Comparison of ENCODE assay signal across 2 cellular contexts in the genomic region with DNA sequence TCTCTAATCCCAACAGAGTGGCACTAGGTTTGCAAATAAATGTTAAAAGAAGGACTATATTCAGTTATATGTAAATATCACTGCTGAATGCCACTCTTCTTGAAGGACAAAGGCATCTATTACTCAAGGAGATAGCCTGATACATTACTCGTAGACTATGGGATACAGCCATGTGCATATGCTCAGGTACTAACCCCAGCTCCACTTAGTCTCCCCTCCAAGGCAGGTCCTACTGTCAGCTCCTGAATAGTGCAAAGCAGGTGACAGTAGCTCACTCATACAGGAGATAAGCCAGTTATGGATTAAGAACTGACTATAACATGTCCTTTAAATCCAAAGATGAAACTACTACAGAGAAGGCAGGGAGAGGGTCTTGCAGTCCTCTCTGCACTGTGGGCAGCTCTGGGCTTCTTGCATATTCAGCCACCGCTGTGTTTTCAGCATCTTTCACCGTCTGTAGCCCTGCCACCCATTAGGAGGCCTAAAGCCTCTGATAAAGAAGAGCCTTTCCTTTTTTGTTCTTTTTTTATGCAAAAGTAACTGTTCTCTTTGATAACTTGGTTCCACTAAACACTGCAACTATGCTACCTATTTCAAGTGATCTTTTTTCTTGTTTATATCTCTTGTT.
TF ChIP-seq lines count a peak whose summit lies in the region.

No MANE protein-coding gene starts in this region.

TF ChIP-seq in WTC11, 78 proteins besides CTCF, POLR2A, EP300 and RAD21 (continued from another document and continues in another):
- TF ChIP-seq, protein P1, sequence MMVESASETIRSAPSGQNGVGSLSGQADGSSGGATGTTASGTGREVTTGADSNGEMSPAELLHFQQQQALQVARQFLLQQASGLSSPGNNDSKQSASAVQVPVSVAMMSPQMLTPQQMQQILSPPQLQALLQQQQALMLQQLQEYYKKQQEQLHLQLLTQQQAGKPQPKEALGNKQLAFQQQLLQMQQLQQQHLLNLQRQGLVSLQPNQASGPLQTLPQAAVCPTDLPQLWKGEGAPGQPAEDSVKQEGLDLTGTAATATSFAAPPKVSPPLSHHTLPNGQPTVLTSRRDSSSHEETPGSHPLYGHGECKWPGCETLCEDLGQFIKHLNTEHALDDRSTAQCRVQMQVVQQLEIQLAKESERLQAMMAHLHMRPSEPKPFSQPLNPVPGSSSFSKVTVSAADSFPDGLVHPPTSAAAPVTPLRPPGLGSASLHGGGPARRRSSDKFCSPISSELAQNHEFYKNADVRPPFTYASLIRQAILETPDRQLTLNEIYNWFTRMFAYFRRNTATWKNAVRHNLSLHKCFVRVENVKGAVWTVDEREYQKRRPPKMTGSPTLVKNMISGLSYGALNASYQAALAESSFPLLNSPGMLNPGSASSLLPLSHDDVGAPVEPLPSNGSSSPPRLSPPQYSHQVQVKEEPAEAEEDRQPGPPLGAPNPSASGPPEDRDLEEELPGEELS (CRISPR knock-in tag; IDR thresholded peaks at IDR 0.05) = no peak
- TF ChIP-seq, protein P2, sequence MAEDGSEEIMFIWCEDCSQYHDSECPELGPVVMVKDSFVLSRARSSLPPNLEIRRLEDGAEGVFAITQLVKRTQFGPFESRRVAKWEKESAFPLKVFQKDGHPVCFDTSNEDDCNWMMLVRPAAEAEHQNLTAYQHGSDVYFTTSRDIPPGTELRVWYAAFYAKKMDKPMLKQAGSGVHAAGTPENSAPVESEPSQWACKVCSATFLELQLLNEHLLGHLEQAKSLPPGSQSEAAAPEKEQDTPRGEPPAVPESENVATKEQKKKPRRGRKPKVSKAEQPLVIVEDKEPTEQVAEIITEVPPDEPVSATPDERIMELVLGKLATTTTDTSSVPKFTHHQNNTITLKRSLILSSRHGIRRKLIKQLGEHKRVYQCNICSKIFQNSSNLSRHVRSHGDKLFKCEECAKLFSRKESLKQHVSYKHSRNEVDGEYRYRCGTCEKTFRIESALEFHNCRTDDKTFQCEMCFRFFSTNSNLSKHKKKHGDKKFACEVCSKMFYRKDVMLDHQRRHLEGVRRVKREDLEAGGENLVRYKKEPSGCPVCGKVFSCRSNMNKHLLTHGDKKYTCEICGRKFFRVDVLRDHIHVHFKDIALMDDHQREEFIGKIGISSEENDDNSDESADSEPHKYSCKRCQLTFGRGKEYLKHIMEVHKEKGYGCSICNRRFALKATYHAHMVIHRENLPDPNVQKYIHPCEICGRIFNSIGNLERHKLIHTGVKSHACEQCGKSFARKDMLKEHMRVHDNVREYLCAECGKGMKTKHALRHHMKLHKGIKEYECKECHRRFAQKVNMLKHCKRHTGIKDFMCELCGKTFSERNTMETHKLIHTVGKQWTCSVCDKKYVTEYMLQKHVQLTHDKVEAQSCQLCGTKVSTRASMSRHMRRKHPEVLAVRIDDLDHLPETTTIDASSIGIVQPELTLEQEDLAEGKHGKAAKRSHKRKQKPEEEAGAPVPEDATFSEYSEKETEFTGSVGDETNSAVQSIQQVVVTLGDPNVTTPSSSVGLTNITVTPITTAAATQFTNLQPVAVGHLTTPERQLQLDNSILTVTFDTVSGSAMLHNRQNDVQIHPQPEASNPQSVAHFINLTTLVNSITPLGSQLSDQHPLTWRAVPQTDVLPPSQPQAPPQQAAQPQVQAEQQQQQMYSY (CRISPR knock-in tag; IDR thresholded peaks at IDR 0.05) = no peak
- no peak for TF ChIP-seq FOXJ3 (CRISPR knock-in tag; IDR thresholded peaks at IDR 0.05; ENCODE audit: borderline replicate concordance)
- no peak for TF ChIP-seq ZBTB21 (CRISPR knock-in tag; IDR thresholded peaks at IDR 0.05; ENCODE audit: borderline replicate concordance)
- TF ChIP-seq ETV6 (CRISPR knock-in tag; IDR thresholded peaks at IDR 0.05) = no peak
- TF ChIP-seq ZNF232 (CRISPR knock-in tag; IDR thresholded peaks at IDR 0.05) = no peak
- TF ChIP-seq, protein P3, sequence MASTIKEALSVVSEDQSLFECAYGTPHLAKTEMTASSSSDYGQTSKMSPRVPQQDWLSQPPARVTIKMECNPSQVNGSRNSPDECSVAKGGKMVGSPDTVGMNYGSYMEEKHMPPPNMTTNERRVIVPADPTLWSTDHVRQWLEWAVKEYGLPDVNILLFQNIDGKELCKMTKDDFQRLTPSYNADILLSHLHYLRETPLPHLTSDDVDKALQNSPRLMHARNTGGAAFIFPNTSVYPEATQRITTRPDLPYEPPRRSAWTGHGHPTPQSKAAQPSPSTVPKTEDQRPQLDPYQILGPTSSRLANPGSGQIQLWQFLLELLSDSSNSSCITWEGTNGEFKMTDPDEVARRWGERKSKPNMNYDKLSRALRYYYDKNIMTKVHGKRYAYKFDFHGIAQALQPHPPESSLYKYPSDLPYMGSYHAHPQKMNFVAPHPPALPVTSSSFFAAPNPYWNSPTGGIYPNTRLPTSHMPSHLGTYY (CRISPR knock-in tag; IDR thresholded peaks at IDR 0.05) = no peak
- no peak for TF ChIP-seq GABPB1 (CRISPR knock-in tag; IDR thresholded peaks at IDR 0.05)
- TF ChIP-seq TCF7 (CRISPR knock-in tag; IDR thresholded peaks at IDR 0.05; ENCODE audit: low read depth) = no peak
- no peak for TF ChIP-seq ATF1 (CRISPR knock-in tag; IDR thresholded peaks at IDR 0.05)
- TF ChIP-seq, protein P4, sequence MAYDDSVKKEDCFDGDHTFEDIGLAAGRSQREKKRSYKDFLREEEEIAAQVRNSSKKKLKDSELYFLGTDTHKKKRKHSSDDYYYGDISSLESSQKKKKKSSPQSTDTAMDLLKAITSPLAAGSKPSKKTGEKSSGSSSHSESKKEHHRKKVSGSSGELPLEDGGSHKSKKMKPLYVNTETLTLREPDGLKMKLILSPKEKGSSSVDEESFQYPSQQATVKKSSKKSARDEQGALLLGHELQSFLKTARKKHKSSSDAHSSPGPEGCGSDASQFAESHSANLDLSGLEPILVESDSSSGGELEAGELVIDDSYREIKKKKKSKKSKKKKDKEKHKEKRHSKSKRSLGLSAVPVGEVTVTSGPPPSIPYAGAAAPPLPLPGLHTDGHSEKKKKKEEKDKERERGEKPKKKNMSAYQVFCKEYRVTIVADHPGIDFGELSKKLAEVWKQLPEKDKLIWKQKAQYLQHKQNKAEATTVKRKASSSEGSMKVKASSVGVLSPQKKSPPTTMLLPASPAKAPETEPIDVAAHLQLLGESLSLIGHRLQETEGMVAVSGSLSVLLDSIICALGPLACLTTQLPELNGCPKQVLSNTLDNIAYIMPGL (CRISPR knock-in tag; IDR thresholded peaks at IDR 0.05) = no peak
- TF ChIP-seq, protein P5, sequence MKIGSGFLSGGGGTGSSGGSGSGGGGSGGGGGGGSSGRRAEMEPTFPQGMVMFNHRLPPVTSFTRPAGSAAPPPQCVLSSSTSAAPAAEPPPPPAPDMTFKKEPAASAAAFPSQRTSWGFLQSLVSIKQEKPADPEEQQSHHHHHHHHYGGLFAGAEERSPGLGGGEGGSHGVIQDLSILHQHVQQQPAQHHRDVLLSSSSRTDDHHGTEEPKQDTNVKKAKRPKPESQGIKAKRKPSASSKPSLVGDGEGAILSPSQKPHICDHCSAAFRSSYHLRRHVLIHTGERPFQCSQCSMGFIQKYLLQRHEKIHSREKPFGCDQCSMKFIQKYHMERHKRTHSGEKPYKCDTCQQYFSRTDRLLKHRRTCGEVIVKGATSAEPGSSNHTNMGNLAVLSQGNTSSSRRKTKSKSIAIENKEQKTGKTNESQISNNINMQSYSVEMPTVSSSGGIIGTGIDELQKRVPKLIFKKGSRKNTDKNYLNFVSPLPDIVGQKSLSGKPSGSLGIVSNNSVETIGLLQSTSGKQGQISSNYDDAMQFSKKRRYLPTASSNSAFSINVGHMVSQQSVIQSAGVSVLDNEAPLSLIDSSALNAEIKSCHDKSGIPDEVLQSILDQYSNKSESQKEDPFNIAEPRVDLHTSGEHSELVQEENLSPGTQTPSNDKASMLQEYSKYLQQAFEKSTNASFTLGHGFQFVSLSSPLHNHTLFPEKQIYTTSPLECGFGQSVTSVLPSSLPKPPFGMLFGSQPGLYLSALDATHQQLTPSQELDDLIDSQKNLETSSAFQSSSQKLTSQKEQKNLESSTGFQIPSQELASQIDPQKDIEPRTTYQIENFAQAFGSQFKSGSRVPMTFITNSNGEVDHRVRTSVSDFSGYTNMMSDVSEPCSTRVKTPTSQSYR (CRISPR knock-in tag; IDR thresholded peaks at IDR 0.05) = no peak

TF ChIP-seq in SK-N-SH, 30 proteins besides CTCF, POLR2A, EP300 and RAD21 (continued from another document):
- TF ChIP-seq, protein P6, sequence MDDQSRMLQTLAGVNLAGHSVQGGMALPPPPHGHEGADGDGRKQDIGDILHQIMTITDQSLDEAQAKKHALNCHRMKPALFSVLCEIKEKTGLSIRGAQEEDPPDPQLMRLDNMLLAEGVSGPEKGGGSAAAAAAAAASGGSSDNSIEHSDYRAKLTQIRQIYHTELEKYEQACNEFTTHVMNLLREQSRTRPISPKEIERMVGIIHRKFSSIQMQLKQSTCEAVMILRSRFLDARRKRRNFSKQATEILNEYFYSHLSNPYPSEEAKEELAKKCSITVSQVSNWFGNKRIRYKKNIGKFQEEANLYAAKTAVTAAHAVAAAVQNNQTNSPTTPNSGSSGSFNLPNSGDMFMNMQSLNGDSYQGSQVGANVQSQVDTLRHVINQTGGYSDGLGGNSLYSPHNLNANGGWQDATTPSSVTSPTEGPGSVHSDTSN (IDR thresholded peaks at IDR 0.05) = no peak
- TF ChIP-seq JUND (IDR thresholded peaks at IDR 0.05) = no peak
